ENCODE assay signal across 29 cellular contexts in the genomic region with DNA sequence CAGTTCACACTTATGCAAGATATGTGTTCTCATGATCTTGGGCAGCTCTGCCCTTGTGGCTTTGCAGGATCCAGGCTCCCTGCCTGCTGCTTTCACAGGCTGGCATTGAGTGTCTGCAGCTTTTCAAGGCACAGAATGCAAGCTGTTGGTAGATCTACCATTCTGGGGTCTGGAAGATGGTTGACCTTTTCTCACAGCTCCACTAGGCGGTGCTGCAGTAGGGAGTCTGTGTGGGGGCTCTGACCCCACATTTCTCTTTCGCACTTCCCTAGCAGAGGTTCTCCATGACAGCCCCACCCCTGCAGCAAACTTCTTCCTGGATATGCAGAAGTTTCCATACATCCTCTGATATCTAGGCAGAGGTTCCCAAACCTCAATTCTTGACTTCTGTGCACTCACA.
"Had no signal": no experiment of that assay in that cellular context is flagged by ENCODE, and none has a peak within 500 bp of the region (broad histone marks: within the 10 kb centered on the region; RNA-seq: fewer than 3 reads in every experiment).

No MANE protein-coding gene starts in this region.

- H3K4me3 Mint-ChIP-seq: activated B cell treated with CpG ODN at 0.5 μM for 24 hours; activated CD8-positive, alpha-beta T cell treated with anti-CD3 and anti-CD28 coated beads for 36 hours; activated naive CD8-positive, alpha-beta T cell treated with anti-CD3 and anti-CD28 coated beads for 36 hours; activated T-cell treated with anti-CD3 and anti-CD28 coated beads, Interleukin-2, amount 50 U/mL, for 72 hours; activated T-helper 17 cell treated with anti-CD3 and anti-CD28 coated beads, Interleukin-2, amount 50 U/mL, for 72 hours; T-helper 1 cell treated with Interleukin-12 subunit alpha and Interleukin-12 subunit beta and Interleukin-4 antibody, amounts not matched to agents 30 μg/mL and 1 μg/mL, for 36 hours; T-helper 2 cell treated with Interferon-gamma antibody and Interleukin-4, amounts not matched to agents 5 μg/mL and 100 μg/mL, for 36 hours had no signal

- DNase-seq: activated B cell treated with CpG ODN at 0.5 μM for 24 hours; activated CD4-positive, alpha-beta T cell treated with anti-CD3 and anti-CD28 coated beads for 1 hour; activated CD4-positive, alpha-beta T cell treated with anti-CD3 and anti-CD28 coated beads for 48 hours; activated CD8-positive, alpha-beta T cell treated with anti-CD3 and anti-CD28 coated beads for 36 hours; activated effector memory CD4-positive, alpha-beta T cell treated with anti-CD3 and anti-CD28 coated beads, Interleukin-2, amount 50 U/mL, for 16 hours; activated naive CD4-positive, alpha-beta T cell; activated naive CD4-positive, alpha-beta T cell treated with anti-CD3 and anti-CD28 coated beads, Interleukin-2, amount 50 U/mL, for 16 hours; activated naive CD8-positive, alpha-beta T cell treated with anti-CD3 and anti-CD28 coated beads for 36 hours; activated T-cell treated with anti-CD3 and anti-CD28 coated beads, Interleukin-2, amount 50 U/mL, for 1 hour; activated T-cell treated with anti-CD3 and anti-CD28 coated beads, Interleukin-2, amount 50 U/mL, for 72 hours; amniotic stem cell; aorta; brain microvascular endothelial cell; central memory CD4-positive, alpha-beta T cell; Karpas-422; NCI-H1092; NCI-H1436 treated with DMSO at 0.1 percent for 48 hours; NCI-H1694 treated with DMSO at 0.1 percent for 48 hours; NCI-H2029; NCI-H345; NCI-H524 treated with DMSO at 0.1 percent for 48 hours; NK-92 treated with Interleukin-12 subunit alpha and Interleukin-12 subunit beta, amount 100 ng/mL, for 24 hours; OCI-M1; SHP77; SJCRH30 had no signal

- H3K27me3 Mint-ChIP-seq: activated B cell treated with CpG ODN at 0.5 μM for 24 hours; activated CD8-positive, alpha-beta T cell treated with anti-CD3 and anti-CD28 coated beads for 36 hours; activated naive CD8-positive, alpha-beta T cell treated with anti-CD3 and anti-CD28 coated beads for 36 hours; activated T-helper 17 cell treated with anti-CD3 and anti-CD28 coated beads, Interleukin-2, amount 50 U/mL, for 72 hours had no signal

- H3K4me3 ChIP-seq: SJCRH30, SK-N-MC had no signal

- ATAC-seq: activated CD8-positive, alpha-beta T cell treated with anti-CD3 and anti-CD28 coated beads for 36 hours; activated T-cell treated with anti-CD3 and anti-CD28 coated beads, Interleukin-2, amount 50 U/mL, for 72 hours; activated T-helper 17 cell treated with anti-CD3 and anti-CD28 coated beads, Interleukin-2, amount 50 U/mL, for 72 hours had no signal

- H3K9me3 ChIP-seq: SJCRH30 had no signal

- H3K4me1 ChIP-seq: SJCRH30 had no signal

- H3K27ac Mint-ChIP-seq: activated B cell treated with CpG ODN at 0.5 μM for 24 hours; activated CD8-positive, alpha-beta T cell treated with anti-CD3 and anti-CD28 coated beads for 36 hours; activated naive CD8-positive, alpha-beta T cell treated with anti-CD3 and anti-CD28 coated beads for 36 hours; activated T-cell treated with anti-CD3 and anti-CD28 coated beads, Interleukin-2, amount 50 U/mL, for 72 hours; activated T-helper 17 cell treated with anti-CD3 and anti-CD28 coated beads, Interleukin-2, amount 50 U/mL, for 72 hours; T-helper 1 cell treated with Interleukin-12 subunit alpha and Interleukin-12 subunit beta and Interleukin-4 antibody, amounts not matched to agents 30 μg/mL and 1 μg/mL, for 36 hours; T-helper 2 cell treated with Interferon-gamma antibody and Interleukin-4, amounts not matched to agents 5 μg/mL and 100 μg/mL, for 36 hours had no signal

- H3K4me1 Mint-ChIP-seq: activated B cell treated with CpG ODN at 0.5 μM for 24 hours; activated naive CD8-positive, alpha-beta T cell treated with anti-CD3 and anti-CD28 coated beads for 36 hours; activated T-helper 17 cell treated with anti-CD3 and anti-CD28 coated beads, Interleukin-2, amount 50 U/mL, for 72 hours had no signal

- H3K36me3 ChIP-seq: brain microvascular endothelial cell, SJCRH30 had no signal

- H3K27ac ChIP-seq: brain microvascular endothelial cell, SJCRH30, SK-N-MC had no signal

- H3K27me3 ChIP-seq: brain microvascular endothelial cell, SJCRH30 had no signal
